19 cellular contexts compared by ENCODE assay signal in the genomic region with DNA sequence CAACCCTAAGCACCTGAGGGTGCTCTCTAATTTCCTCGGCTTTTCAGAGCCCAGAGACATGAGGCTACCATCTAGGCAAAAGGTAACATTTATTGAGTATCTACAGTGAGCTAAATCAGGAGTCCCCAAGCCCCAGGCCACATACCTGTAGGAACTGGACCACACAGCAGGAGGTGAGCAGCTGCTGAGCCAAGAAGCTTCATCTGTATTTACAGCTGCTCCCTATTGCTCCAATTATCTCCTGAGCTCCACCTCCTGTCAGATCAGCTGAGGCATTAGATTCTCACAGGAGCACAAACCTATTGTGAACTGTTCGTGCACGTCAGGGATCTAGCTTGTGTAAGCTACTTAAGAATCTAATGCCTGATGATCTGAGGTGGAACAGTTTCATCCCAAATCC.
"Had no signal": no experiment of that assay in that cellular context is flagged by ENCODE, and none has a peak within 500 bp of the region (broad histone marks: within the 10 kb centered on the region; RNA-seq: fewer than 3 reads in every experiment).

No MANE protein-coding gene starts in this region.

- H3K4me3 ChIP-seq: dorsolateral prefrontal cortex, heart left ventricle, mucosa of descending colon, right atrium auricular region, stomach, thoracic aorta, transverse colon had no signal

- H3K4me1 ChIP-seq: heart left ventricle, right atrium auricular region, stomach had no signal

- DNase-seq: cortex of kidney; dorsolateral prefrontal cortex; effector CD8-positive, alpha-beta T cell; heart left ventricle; hippocampal formation; kidney glomerular epithelial cell; mammary epithelial cell; mucosa of descending colon; naive thymus-derived CD8-positive, alpha-beta T cell; small intestine; stimulated activated CD4-positive, alpha-beta T cell treated with anti-CD3 and anti-CD28 coated beads, Interleukin-12 subunit alpha, Interleukin-12 subunit beta, amount 100 ng/mL, for 4 hours; stimulated activated naive CD4-positive, alpha-beta T cell; stomach; substantia nigra; transverse colon had no signal

- FAIRE-seq: frontal cortex, small intestine had no signal

- H3K36me3 ChIP-seq: heart left ventricle, neutrophil, right atrium auricular region, stomach, thoracic aorta, transverse colon had no signal

- H3K27ac ChIP-seq: dorsolateral prefrontal cortex, heart left ventricle, neutrophil, right atrium auricular region, stomach, thoracic aorta, transverse colon had no signal

- H3K27me3 ChIP-seq: heart left ventricle, neutrophil, right atrium auricular region, stomach, transverse colon had no signal

- H3K9me3 ChIP-seq: heart left ventricle, mucosa of descending colon, neutrophil, right atrium auricular region, stomach, thoracic aorta, transverse colon had no signal
